ENCODE assay signal across 8 cellular contexts in the genomic region with DNA sequence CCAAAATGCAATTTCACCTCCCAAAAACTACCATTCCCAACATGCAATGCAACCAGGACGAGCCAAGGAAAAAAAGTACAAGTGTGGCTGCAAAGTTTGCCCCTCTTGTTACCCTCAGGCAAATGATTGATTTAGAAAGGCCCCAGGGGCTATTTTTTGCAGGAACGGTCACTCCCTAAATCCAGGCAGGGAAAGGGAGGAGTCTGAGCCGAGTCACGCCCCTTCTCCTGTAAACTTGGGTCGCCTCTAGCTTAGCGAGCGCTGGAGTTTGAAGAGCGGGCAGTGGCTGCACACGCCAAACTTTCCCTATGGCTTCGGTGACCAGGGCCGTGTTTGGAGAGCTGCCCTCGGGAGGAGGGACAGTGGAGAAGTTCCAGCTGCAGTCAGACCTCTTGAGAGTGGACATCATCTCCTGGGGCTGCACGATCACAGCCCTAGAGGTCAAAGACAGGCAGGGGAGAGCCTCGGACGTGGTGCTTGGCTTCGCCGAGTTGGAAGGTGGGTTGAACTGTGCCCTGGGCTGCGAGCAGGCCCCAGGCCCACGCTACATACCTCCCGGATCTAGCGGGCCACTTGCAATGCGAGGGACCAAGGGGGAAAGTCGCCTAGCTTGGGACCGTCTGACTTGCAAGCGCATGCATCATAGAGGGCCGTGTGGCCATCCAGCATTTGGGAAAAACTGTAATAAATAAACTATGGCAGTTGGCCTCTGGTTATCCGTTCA. TPM values are rescaled to one million over a fixed set of nuclear protein-coding genes. Genes with fewer than 3 reads are reported as not detected.
DNase-seq lines count a peak whose midpoint lies in the region; ATAC-seq and TF ChIP-seq lines count a peak whose summit lies in the region.

Gene GALM, plus strand, starts transcription at position 261 of the 724 bp plus-strand sequence. Its CDS starts 48 bp downstream, at position 309.

- H3K9me3 ChIP-seq in neuronal stem cell (replicated peaks in 1 of 2; ENCODE audit: control insufficient read depth in 2 of 2, insufficient read depth in 1 of 2, low read depth in 1 of 2, low read length in 2 of 2), result no peaks in the 10 kb centered on the region

- DNase-seq in GM04504 (ENCODE audit: low read depth) (peak; percentile 88), glomerular endothelial cell (ENCODE audit: extremely low read depth, low read depth, low spot score) (peak; percentile 67), neuronal stem cell (ENCODE audit: low spot score) (peak; percentile 86), ureter (ENCODE audit: low spot score) (peak; percentile 89)
- DNase-seq in activated naive CD4-positive, alpha-beta T cell treated with anti-CD3 and anti-CD28 coated beads, Interleukin-2, amount 50 U/mL, for 72 hours (ENCODE audit: low spot score in 2 of 2), result peak; percentile 57 to 62

- H2BK15ac ChIP-seq in neuronal stem cell (ENCODE audit: low read length), result no peak within 1 kb of the TSS

- H3K14ac ChIP-seq in neuronal stem cell (ENCODE audit: low read length), result no peak within 1 kb of the TSS

- H2BK120ac ChIP-seq in neuronal stem cell (ENCODE audit: low read depth, low read length), result no peak within 1 kb of the TSS

- peak within 1 kb of the TSS; percentile 33 for H4K8ac ChIP-seq in neuronal stem cell (ENCODE audit: low read depth, low read length)

- no peaks in the 10 kb centered on the region for H3K79me1 ChIP-seq in neuronal stem cell (ENCODE audit: low read depth, low read length)

- peaks cover 5 to 25% of the 10 kb centered on the region in 2 donors for H3K36me3 Mint-ChIP-seq in activated naive CD4-positive, alpha-beta T cell treated with anti-CD3 and anti-CD28 coated beads, Interleukin-2, amount 50 U/mL, for 72 hours

- ATAC-seq in HG03064 (IDR thresholded peaks at IDR 0.05; ENCODE audit: low read depth, unreplicated experiment), result peak; percentile 45
- ATAC-seq in activated naive CD4-positive, alpha-beta T cell treated with anti-CD3 and anti-CD28 coated beads, Interleukin-2, amount 50 U/mL, for 72 hours, result peak; percentile 8 to 29
- ATAC-seq in HG03442 (IDR thresholded peaks at IDR 0.05; ENCODE audit: unreplicated experiment), result no peak

- H3K23ac ChIP-seq in neuronal stem cell (ENCODE audit: low read depth, low read length, poor library complexity), result peak within 1 kb of the TSS; percentile 67

- H3K4ac ChIP-seq in neuronal stem cell (ENCODE audit: low read length), result no peak within 1 kb of the TSS

- H3K4me3 ChIP-seq in neuronal stem cell (ENCODE audit: low read length in 2 of 2), result peak within 1 kb of the TSS; percentile 72 to 88

- no peak within 1 kb of the TSS for H4K91ac ChIP-seq in neuronal stem cell (ENCODE audit: low read depth, low read length, poor library complexity)

- WGBS in neuronal stem cell (ENCODE audit: extremely low coverage in 2 of 2, insufficient read length in 2 of 2, insufficient replicate concordance in 1 of 2), 2 donors, result no CpG with 5 or more reads among the region's 27 CpGs

- H3K27ac Mint-ChIP-seq in activated naive CD4-positive, alpha-beta T cell treated with anti-CD3 and anti-CD28 coated beads, Interleukin-2, amount 50 U/mL, for 72 hours, result peak within 1 kb of the TSS; percentile 90 to 97

- H3K9ac ChIP-seq in neuronal stem cell (ENCODE audit: low read depth, low read length, poor library complexity), result peak within 1 kb of the TSS; percentile 83

- no peaks in the 10 kb centered on the region for H3K27me3 ChIP-seq in neuronal stem cell (ENCODE audit: control insufficient read depth in 3 of 3, insufficient read depth in 3 of 3, low read depth in 1 of 3, low read length in 3 of 3)

- H3K9me3 Mint-ChIP-seq in activated naive CD4-positive, alpha-beta T cell treated with anti-CD3 and anti-CD28 coated beads, Interleukin-2, amount 50 U/mL, for 72 hours, result no peaks in the 10 kb centered on the region

- H3K4me1 ChIP-seq in neuronal stem cell (ENCODE audit: control insufficient read depth in 2 of 2, insufficient read depth in 1 of 2, low read depth in 1 of 2, low read length in 2 of 2), result peaks cover 0 to 2% of the 10 kb centered on the region in 2 donors

- H3K18ac ChIP-seq in neuronal stem cell (ENCODE audit: low read length), result peak within 1 kb of the TSS; percentile 66

- peak within 1 kb of the TSS; percentile 26 for H3K27ac ChIP-seq in neuronal stem cell (replicated peaks; ENCODE audit: low read length)

- H2AK5ac ChIP-seq in neuronal stem cell (ENCODE audit: low read depth, low read length), result no peak within 1 kb of the TSS

- no peak within 1 kb of the TSS for H2BK5ac ChIP-seq in neuronal stem cell (ENCODE audit: low read length)

- no peak within 1 kb of the TSS for H2BK12ac ChIP-seq in neuronal stem cell (ENCODE audit: low read length)

- peak within 1 kb of the TSS; percentile 78 for H3K4me2 ChIP-seq in neuronal stem cell (ENCODE audit: insufficient read depth, low read length, poor library complexity, severe bottlenecking)

- peak within 1 kb of the TSS; percentile 88 for H2AFZ ChIP-seq in neuronal stem cell (ENCODE audit: low read length)

- no peaks in the 10 kb centered on the region for H3K36me3 ChIP-seq in neuronal stem cell (replicated peaks in 1 of 2; ENCODE audit: control insufficient read depth in 2 of 2, insufficient read depth in 2 of 2, low read length in 2 of 2)

TF ChIP-seq in PFSK-1, 5 proteins besides CTCF, POLR2A, EP300 and RAD21:
- TF ChIP-seq POLR2AphosphoS5 (IDR thresholded peaks at IDR 0.05; ENCODE audit: low read depth, low read length) (peak; percentile 53; the same call in 1 of the 2 replicates), SIN3A (IDR thresholded peaks at IDR 0.05; ENCODE audit: borderline replicate concordance, insufficient read depth, low read length) (0 out of 2 replicates have a peak, but pooled peaks have one; percentile 34), REST (IDR thresholded peaks at IDR 0.05; ENCODE audit: insufficient read depth in 1 of 2, low read depth in 2 of 2, low read length in 2 of 2) (no peak), FOXP2 (optimal IDR thresholded peaks at IDR 0.05; ENCODE audit: borderline replicate concordance, extremely low read depth, extremely low read length, insufficient read depth) (no peak)
TF ChIP-seq in PFSK-1: peak in this region for 2.

RNA-seq across cellular contexts. Expression of gene GALM, which starts in this region (rescaled TPM):
- polyA plus RNA-seq in PFSK-1 (2012; ENCODE audit: insufficient read length, low read depth), result 24.6 TPM
- total RNA-seq in activated naive CD4-positive, alpha-beta T cell treated with anti-CD3 and anti-CD28 coated beads, Interleukin-2, amount 50 U/mL, for 72 hours, result 10 to 100 TPM; 16.1 to 45.0 TPM
- 4.1 and 4.8 TPM in 2 replicates for total RNA-seq in glomerular endothelial cell
- polyA plus RNA-seq in neuronal stem cell (2013, experiment 1 of 2), result 10.8 TPM
- polyA plus RNA-seq in neuronal stem cell (2013, experiment 2 of 2), result 10.4 TPM
- total RNA-seq in ureter, result 12.7 TPM
